In genomic region chr11:12147827-12148226, GRCh38 we compare ENCODE assay signal across 25 cellular contexts. TPM values are rescaled to one million over a fixed set of nuclear protein-coding genes. Genes with fewer than 3 reads are reported as not detected.
DNase-seq lines count a peak whose midpoint lies in the region; ATAC-seq and TF ChIP-seq lines count a peak whose summit lies in the region.
"Had no signal": no experiment of that assay in that cellular context is flagged by ENCODE, and none has a peak within 500 bp of the region (broad histone marks: within the 10 kb centered on the region; RNA-seq: fewer than 3 reads in every experiment).

No MANE protein-coding gene starts in this region.

- H3F3A ChIP-seq in smooth muscle cell (ENCODE audit: low read depth) = peaks cover 61% of the 10 kb centered on the region

- peak overlapping the region; percentile 92 for H3K27ac Mint-ChIP-seq in activated CD8-positive, alpha-beta memory T cell treated with anti-CD3 and anti-CD28 coated beads, Interleukin-2, amount 10 ng/mL, durations not matched to agents 7 days and 5 days
- peak overlapping the region; percentile 77 for H3K27ac Mint-ChIP-seq in Caco-2 (ENCODE audit: unreplicated experiment)
- peak overlapping the region; percentile 96 for H3K27ac Mint-ChIP-seq in activated T-helper 2 cell treated with anti-CD3 and anti-CD28 coated beads, Interferon-gamma antibody, Interleukin-2, Interleukin-4, amounts not matched to agents 10 μg/mL and 5 μg/mL and 100 μg/mL, durations not matched to agents 14 hours and 24 hours and 36 hours
- H3K27ac Mint-ChIP-seq: brain had no signal

- POLR2A ChIA-PET in Caco-2 (lab: Charles Lee) = no interaction called here

- H3K9me3 ChIP-seq in Caco-2 (no peaks in the 10 kb centered on the region), smooth muscle cell (replicated peaks; ENCODE audit: low read depth) (no peaks in the 10 kb centered on the region), testis (no peaks in the 10 kb centered on the region)
- H3K9me3 ChIP-seq: BE2C had no signal

- peaks cover 79% of the 10 kb centered on the region for H3K4me1 Mint-ChIP-seq in activated CD8-positive, alpha-beta memory T cell treated with anti-CD3 and anti-CD28 coated beads, Interleukin-2, amount 10 ng/mL, durations not matched to agents 7 days and 5 days
- peaks cover 51% of the 10 kb centered on the region for H3K4me1 Mint-ChIP-seq in Caco-2 (ENCODE audit: low read depth, unreplicated experiment)
- H3K4me1 Mint-ChIP-seq in activated T-helper 2 cell treated with anti-CD3 and anti-CD28 coated beads, Interferon-gamma antibody, Interleukin-2, Interleukin-4, amounts not matched to agents 10 μg/mL and 5 μg/mL and 100 μg/mL, durations not matched to agents 14 hours and 24 hours and 36 hours (ENCODE audit: low read depth) = peaks cover 82% of the 10 kb centered on the region

- H3K4me1 ChIP-seq in Caco-2 (peaks cover 63% of the 10 kb centered on the region), smooth muscle cell (ENCODE audit: low read depth) (peaks cover 27% of the 10 kb centered on the region), testis (peaks cover 55% of the 10 kb centered on the region)
- H3K4me1 ChIP-seq: BE2C had no signal

- H3K36me3 ChIP-seq in Caco-2 (ENCODE audit: control insufficient read depth, insufficient read depth, low read length) (0 out of 2 replicates have a peak, but pooled peaks cover 1% of the 10 kb centered on the region), smooth muscle cell (ENCODE audit: low read depth) (no peaks in the 10 kb centered on the region), testis (ENCODE audit: low read depth, missing control alignments) (no peaks in the 10 kb centered on the region)
- H3K36me3 ChIP-seq: BE2C had no signal

- CTCF ChIA-PET in activated CD8-positive, alpha-beta memory T cell treated with anti-CD3 and anti-CD28 coated beads, Interleukin-2, amount 10 ng/mL, durations not matched to agents 7 days and 5 days (lab: Charles Lee) = interaction anchor here (0.7 to 1.9 kb wide), 3 partner anchors 10 to 88 kb away, joined by 3 to 5 read pairs (median 3); no protein-coding TSS in a partner anchor
- CTCF ChIA-PET in Caco-2 (lab: Charles Lee) = no interaction called here

- 76% methylated on average over 5 of the region's 5 CpGs for WGBS in smooth muscle cell (ENCODE audit: low lambda C conversion rate)
- WGBS in testis, 2 donors = 70 to 88% methylated on average over 5 of the region's 5 CpGs

- intact Hi-C loops in Caco-2 (cut with micrococcal nuclease; ENCODE audit: unreplicated experiment) (no loop called here), testis (cut with DNase I; ENCODE audit: low total_unique reads) (no loop called here)
- intact Hi-C loops in activated T-helper 2 cell treated with anti-CD3 and anti-CD28 coated beads, Interferon-gamma antibody, Interleukin-2, Interleukin-4, amounts not matched to agents 10 μg/mL and 5 μg/mL and 100 μg/mL, durations not matched to agents 14 hours and 24 hours and 36 hours (cut with micrococcal nuclease) = no loop called here

- no peak overlapping the region for H2AFZ ChIP-seq in smooth muscle cell (ENCODE audit: low read depth)
- H2AFZ ChIP-seq: PC-9 had no signal

- DNase-seq in activated CD8-positive, alpha-beta memory T cell treated with anti-CD3 and anti-CD28 coated beads, Interleukin-2, amount 10 ng/mL, durations not matched to agents 7 days and 5 days = no peak
- DNase-seq in activated CD8-positive, alpha-beta memory T cell treated with anti-CD3 and anti-CD28 coated beads, Interleukin-2, amount 50 U/mL, for 4 hours = no peak
- no peak for DNase-seq in Caco-2
- DNase-seq in activated T-helper 2 cell treated with anti-CD3 and anti-CD28 coated beads, Interferon-gamma antibody, Interleukin-2, Interleukin-4, amounts not matched to agents 10 μg/mL and 5 μg/mL and 100 μg/mL, durations not matched to agents 14 hours and 24 hours and 36 hours (ENCODE audit: low spot score) = no peak
- no peak for DNase-seq in smooth muscle cell (lab: John Stamatoyannopoulos, UW; ENCODE audit: unreplicated experiment)
- no peak for DNase-seq in KBM-7
- DNase-seq in testis = no peak
- DNase-seq: activated CD4-positive, alpha-beta T cell treated with anti-CD3 and anti-CD28 coated beads, Interleukin-2, amount 10 ng/mL, durations not matched to agents 7 days and 5 days; activated T-cell treated with anti-CD3 and anti-CD28 coated beads for 4 hours; BE2C; DND-41; effector memory CD8-positive, alpha-beta T cell; foreskin melanocyte; immature natural killer cell; mesenchymal stem cell; MV-4-11; NCI-H510A; NK-92 treated with Interleukin-12 subunit alpha and Interleukin-12 subunit beta, amount 100 ng/mL, for 24 hours; nucleus accumbens; PC-9; SIG-M5 had no signal

- H3K27me3 ChIP-seq in Caco-2 (replicated peaks; ENCODE audit: control insufficient read depth, insufficient read depth, low read length) (no peaks in the 10 kb centered on the region), smooth muscle cell (ENCODE audit: low read depth) (no peaks in the 10 kb centered on the region), testis (no peaks in the 10 kb centered on the region)
- H3K27me3 ChIP-seq: BE2C had no signal

- H3K4me2 ChIP-seq in smooth muscle cell = no peak overlapping the region
- H3K4me2 ChIP-seq: PC-9 had no signal

- no peaks in the 10 kb centered on the region for H3K27me3 Mint-ChIP-seq in activated CD8-positive, alpha-beta memory T cell treated with anti-CD3 and anti-CD28 coated beads, Interleukin-2, amount 10 ng/mL, durations not matched to agents 7 days and 5 days
- H3K27me3 Mint-ChIP-seq in Caco-2 (ENCODE audit: insufficient read depth, unreplicated experiment) = no peaks in the 10 kb centered on the region
- no peaks in the 10 kb centered on the region for H3K27me3 Mint-ChIP-seq in activated T-helper 2 cell treated with anti-CD3 and anti-CD28 coated beads, Interferon-gamma antibody, Interleukin-2, Interleukin-4, amounts not matched to agents 10 μg/mL and 5 μg/mL and 100 μg/mL, durations not matched to agents 14 hours and 24 hours and 36 hours (ENCODE audit: low read depth)
- H3K27me3 Mint-ChIP-seq: activated CD4-positive, alpha-beta T cell treated with anti-CD3 and anti-CD28 coated beads, Interleukin-2, amount 10 ng/mL, durations not matched to agents 7 days and 5 days; activated naive CD8-positive, alpha-beta T cell; effector memory CD8-positive, alpha-beta T cell had no signal

- no peaks in the 10 kb centered on the region for H4K20me1 ChIP-seq in smooth muscle cell (ENCODE audit: low read depth)

- H3K4me3 Mint-ChIP-seq in activated CD8-positive, alpha-beta memory T cell treated with anti-CD3 and anti-CD28 coated beads, Interleukin-2, amount 10 ng/mL, durations not matched to agents 7 days and 5 days = no peak overlapping the region
- H3K4me3 Mint-ChIP-seq in Caco-2 (ENCODE audit: unreplicated experiment) = peak overlapping the region; percentile 8
- H3K4me3 Mint-ChIP-seq in activated T-helper 2 cell treated with anti-CD3 and anti-CD28 coated beads, Interferon-gamma antibody, Interleukin-2, Interleukin-4, amounts not matched to agents 10 μg/mL and 5 μg/mL and 100 μg/mL, durations not matched to agents 14 hours and 24 hours and 36 hours (ENCODE audit: low read depth) = no peak overlapping the region
- H3K4me3 Mint-ChIP-seq: activated CD4-positive, alpha-beta T cell treated with anti-CD3 and anti-CD28 coated beads, Interleukin-2, amount 10 ng/mL, durations not matched to agents 7 days and 5 days; activated naive CD8-positive, alpha-beta T cell; brain; effector memory CD8-positive, alpha-beta T cell; immature natural killer cell had no signal

- H3K27ac ChIP-seq in smooth muscle cell (ENCODE audit: low read depth) (peak overlapping the region; percentile 97), testis (peak overlapping the region in 1 of 2 donors; percentile 81)
- H3K27ac ChIP-seq: PC-9 had no signal

- BruUV-seq in Caco-2 (replicated peaks; lab: Mats Ljungman, UMichigan) = no TSS peak

- ATAC-seq in activated CD8-positive, alpha-beta memory T cell treated with anti-CD3 and anti-CD28 coated beads, Interleukin-2, amount 10 ng/mL, durations not matched to agents 7 days and 5 days = no peak
- no peak for ATAC-seq in GM21576 (IDR thresholded peaks at IDR 0.05; ENCODE audit: unreplicated experiment)
- ATAC-seq: effector memory CD8-positive, alpha-beta T cell; esophagus mucosa had no signal

- no peaks in the 10 kb centered on the region for H3K9me3 Mint-ChIP-seq in activated CD8-positive, alpha-beta memory T cell treated with anti-CD3 and anti-CD28 coated beads, Interleukin-2, amount 10 ng/mL, durations not matched to agents 7 days and 5 days (ENCODE audit: low read depth)
- H3K9me3 Mint-ChIP-seq in Caco-2 (ENCODE audit: unreplicated experiment) = no peaks in the 10 kb centered on the region
- H3K9me3 Mint-ChIP-seq in activated T-helper 2 cell treated with anti-CD3 and anti-CD28 coated beads, Interferon-gamma antibody, Interleukin-2, Interleukin-4, amounts not matched to agents 10 μg/mL and 5 μg/mL and 100 μg/mL, durations not matched to agents 14 hours and 24 hours and 36 hours = no peaks in the 10 kb centered on the region
- H3K9me3 Mint-ChIP-seq: effector memory CD8-positive, alpha-beta T cell; immature natural killer cell had no signal

- no peak for TF ChIP-seq POLR2A in testis (IDR thresholded peaks at IDR 0.05)

- TF ChIP-seq CTCF in Caco-2 (IDR thresholded peaks at IDR 0.05; ENCODE audit: insufficient read depth in 1 of 2, low read depth in 1 of 2, low read length in 1 of 2, severe bottlenecking in 1 of 2, unreplicated experiment in 1 of 2) (no peak), smooth muscle cell (IDR thresholded peaks at IDR 0.05; ENCODE audit: borderline replicate concordance, insufficient read depth, poor library complexity, severe bottlenecking) (no peak), testis (IDR thresholded peaks at IDR 0.05) (no peak)

- H3K79me2 ChIP-seq in smooth muscle cell (ENCODE audit: low read depth) = peaks cover 44% of the 10 kb centered on the region

- no peak overlapping the region for H3K9ac ChIP-seq in smooth muscle cell (ENCODE audit: low read depth)

- H3K4me3 ChIP-seq in Caco-2 (ENCODE audit: low read depth, low read length) (no peak overlapping the region), smooth muscle cell (no peak overlapping the region), testis (no peak overlapping the region)
- H3K4me3 ChIP-seq: PC-9 had no signal

- peaks cover 20% of the 10 kb centered on the region for H3K36me3 Mint-ChIP-seq in activated CD8-positive, alpha-beta memory T cell treated with anti-CD3 and anti-CD28 coated beads, Interleukin-2, amount 10 ng/mL, durations not matched to agents 7 days and 5 days
- peaks cover 81% of the 10 kb centered on the region for H3K36me3 Mint-ChIP-seq in Caco-2 (ENCODE audit: insufficient read depth, unreplicated experiment)
- H3K36me3 Mint-ChIP-seq in activated T-helper 2 cell treated with anti-CD3 and anti-CD28 coated beads, Interferon-gamma antibody, Interleukin-2, Interleukin-4, amounts not matched to agents 10 μg/mL and 5 μg/mL and 100 μg/mL, durations not matched to agents 14 hours and 24 hours and 36 hours (ENCODE audit: low read depth) = peaks cover 70% of the 10 kb centered on the region
- H3K36me3 Mint-ChIP-seq: brain had no signal

- in situ Hi-C loops in KBM-7 (cut with MboI; ENCODE audit: low pct_unique_long_range_greater_than_20kb, low sequenced_read_pairs) = no loop called here

RNA-seq across cellular contexts. Expression of gene MICAL2, which starts 37.4 kb away (rescaled TPM):
- total RNA-seq in activated CD8-positive, alpha-beta memory T cell treated with anti-CD3 and anti-CD28 coated beads, Interleukin-2, amount 10 ng/mL, durations not matched to agents 7 days and 5 days = 100 to 1,000 TPM; 120 to 168 TPM
- total RNA-seq in Caco-2 (2022) (247 and 272 TPM in 2 replicates), smooth muscle cell (278 and 287 TPM in 2 replicates), testis (100 to 1,000 TPM; 401 to 461 TPM)
- total RNA-seq in activated T-helper 2 cell treated with anti-CD3 and anti-CD28 coated beads, Interferon-gamma antibody, Interleukin-2, Interleukin-4, amounts not matched to agents 10 μg/mL and 5 μg/mL and 100 μg/mL, durations not matched to agents 14 hours and 24 hours and 36 hours = 736 TPM in 2 replicates
- polyA plus RNA-seq in smooth muscle cell (158 and 161 TPM in 2 replicates), testis (ENCODE audit: insufficient read depth, low read depth, low replicate concordance) (224 TPM)
